ENCODE assay signal across 31 cellular contexts in genomic region chr1:216281757-216282156, GRCh38.
"Had no signal": no experiment of that assay in that cellular context is flagged by ENCODE, and none has a peak within 500 bp of the region (broad histone marks: within the 10 kb centered on the region; RNA-seq: fewer than 3 reads in every experiment).

No MANE protein-coding gene starts in this region.

- ATAC-seq: activated CD8-positive, alpha-beta T cell treated with anti-CD3 and anti-CD28 coated beads for 36 hours; activated naive CD4-positive, alpha-beta T cell treated with anti-CD3 and anti-CD28 coated beads, Interleukin-2, amount 50 U/mL, for 72 hours; activated T-cell treated with anti-CD3 and anti-CD28 coated beads, Interleukin-2, amount 50 U/mL, for 4 hours; activated T-cell treated with anti-CD3 and anti-CD28 coated beads, Interleukin-2, amount 50 U/mL, for 72 hours; activated T-helper 17 cell treated with anti-CD3 and anti-CD28 coated beads, Interleukin-2, amount 50 U/mL, for 72 hours; body of pancreas had no signal

- H3K4me3 ChIP-seq: adrenal gland, body of pancreas, breast epithelium had no signal

- H3K36me3 ChIP-seq: adrenal gland, brain microvascular endothelial cell, breast epithelium had no signal

- H3K4me1 ChIP-seq: adrenal gland, body of pancreas, breast epithelium had no signal

- H3K9me3 ChIP-seq: adrenal gland had no signal

- H3K27ac ChIP-seq: adrenal gland, body of pancreas, brain microvascular endothelial cell, breast epithelium, VCaP had no signal

- H3K27me3 ChIP-seq: adrenal gland, body of pancreas, brain microvascular endothelial cell, breast epithelium had no signal

- DNase-seq: activated B cell treated with CpG ODN at 0.5 μM for 24 hours; activated CD4-positive, alpha-beta memory T cell treated with anti-CD3 and anti-CD28 coated beads for 36 hours; activated CD4-positive, alpha-beta T cell treated with anti-CD3 and anti-CD28 coated beads for 4 hours; activated CD4-positive, alpha-beta T cell treated with anti-CD3 and anti-CD28 coated beads, Interleukin-2, amount 10 ng/mL, durations not matched to agents 24 days and 14 days; activated CD4-positive, alpha-beta T cell treated with anti-CD3 and anti-CD28 coated beads, Interleukin-2, amount 50 U/mL, for 1 hour; activated CD4-positive, alpha-beta T cell treated with anti-CD3 and anti-CD28 coated beads, Interleukin-2, amount 50 U/mL, for 4 hours; activated CD4-positive, CD25-positive, alpha-beta regulatory T cell treated with anti-CD3 and anti-CD28 coated beads, Interleukin-2, amount 50 U/mL, for 72 hours; activated CD8-positive, alpha-beta memory T cell treated with anti-CD3 and anti-CD28 coated beads, Interleukin-2, amount 50 U/mL, for 4 hours; activated CD8-positive, alpha-beta T cell treated with anti-CD3 and anti-CD28 coated beads for 36 hours; activated effector memory CD4-positive, alpha-beta T cell treated with anti-CD3 and anti-CD28 coated beads, Interleukin-2, amount 50 U/mL, for 16 hours; activated gamma-delta T cell treated with Interleukin-2 at 50 U/mL for 16 hours; activated naive CD4-positive, alpha-beta T cell; activated naive CD4-positive, alpha-beta T cell treated with anti-CD3 and anti-CD28 coated beads for 36 hours; activated naive CD4-positive, alpha-beta T cell treated with anti-CD3 and anti-CD28 coated beads, Interleukin-2, amount 50 U/mL, for 16 hours; activated naive CD8-positive, alpha-beta T cell treated with anti-CD3 and anti-CD28 coated beads for 36 hours; activated T-cell treated with anti-CD3 and anti-CD28 coated beads for 4 hours; activated T-cell treated with anti-CD3 and anti-CD28 coated beads, Interleukin-2, amount 50 U/mL, for 1 hour; activated T-cell treated with anti-CD3 and anti-CD28 coated beads, Interleukin-2, amount 50 U/mL, for 4 hours; activated T-cell treated with anti-CD3 and anti-CD28 coated beads, Interleukin-2, amount 50 U/mL, for 72 hours; adrenal gland; amniotic stem cell; aorta; body of pancreas; brain microvascular endothelial cell; cerebellar nuclear complex; T-helper 2 cell; T-helper 9 cell had no signal
